ENCODE assay signal across 12 cellular contexts in genomic region chr3:27311400-27311799, GRCh38. TPM values are rescaled to one million over a fixed set of nuclear protein-coding genes. Genes with fewer than 3 reads are reported as not detected.
A peak's percentile ranks its signal among the peaks of the same experiment; 100 is the strongest.
DNase-seq lines count a peak whose midpoint lies in the region; ATAC-seq and TF ChIP-seq lines count a peak whose summit lies in the region.
"Had no signal": no experiment of that assay in that cellular context is flagged by ENCODE, and none has a peak within 500 bp of the region (broad histone marks: within the 10 kb centered on the region; RNA-seq: fewer than 3 reads in every experiment).

No MANE protein-coding gene starts in this region.

- no peak for TF ChIP-seq POLR2A in GM18505 (IDR thresholded peaks at IDR 0.05; ENCODE audit: borderline replicate concordance, extremely low read depth, insufficient read depth, insufficient read length)

- no peak overlapping the region for H3K27ac ChIP-seq in RWPE1
- H3K27ac ChIP-seq: coronary artery, sigmoid colon had no signal

- ATAC-seq in HG03378 (IDR thresholded peaks at IDR 0.05; ENCODE audit: unreplicated experiment) (no peak), GM19324 (IDR thresholded peaks at IDR 0.05; ENCODE audit: low FRiP score, unreplicated experiment) (no peak), GM18505 (IDR thresholded peaks at IDR 0.05; ENCODE audit: unreplicated experiment) (no peak)
- no peak for ATAC-seq in stimulated activated naive B cell treated with anti-CD40 and anti-IgM and Interleukin-4, amounts not matched to agents 10 μg/mL and 1 μg/mL and 100 μg/mL, for 72 hours (replicated peaks)

- CTCF ChIA-PET in RWPE1 (lab: Yijun Ruan, JAX), result interaction anchor here (0.6 kb wide), 1 partner anchor 370 kb away, joined by 5 read pairs; no protein-coding TSS in a partner anchor

- peak; percentile 61 for DNase-seq in H4 (ENCODE audit: low spot score)
- DNase-seq in RWPE1 (ENCODE audit: low spot score), result peak; percentile 41
- DNase-seq in fibroblast of mammary gland (ENCODE audit: low read depth), result peak; percentile 94
- DNase-seq in skeletal muscle cell (ENCODE audit: low read depth), result peak; percentile 88
- DNase-seq in stimulated activated naive B cell treated with anti-CD40 and anti-IgM and Interleukin-4, amounts not matched to agents 10 μg/mL and 1 μg/mL and 100 μg/mL, for 72 hours, result no peak
- DNase-seq: activated CD8-positive, alpha-beta memory T cell treated with anti-CD3 and anti-CD28 coated beads, Interleukin-2, amount 50 U/mL, for 48 hours; sigmoid colon; T-helper 17 cell had no signal

- H3K9me3 Mint-ChIP-seq in stimulated activated naive B cell treated with anti-CD40 and anti-IgM and Interleukin-4, amounts not matched to agents 10 μg/mL and 1 μg/mL and 100 μg/mL, for 72 hours, result no peaks in the 10 kb centered on the region

- no peaks in the 10 kb centered on the region for H3K4me1 Mint-ChIP-seq in stimulated activated naive B cell treated with anti-CD40 and anti-IgM and Interleukin-4, amounts not matched to agents 10 μg/mL and 1 μg/mL and 100 μg/mL, for 72 hours

- H3K36me3 Mint-ChIP-seq in stimulated activated naive B cell treated with anti-CD40 and anti-IgM and Interleukin-4, amounts not matched to agents 10 μg/mL and 1 μg/mL and 100 μg/mL, for 72 hours, result no peaks in the 10 kb centered on the region

- POLR2A ChIA-PET in RWPE1 (lab: Yijun Ruan, JAX; ENCODE audit: low non-redundant PET), result no interaction called here

- TF ChIP-seq CTCF in RWPE1 (conservative IDR thresholded peaks at IDR 0.05; ENCODE audit: low read depth) (no peak), fibroblast of mammary gland (conservative IDR thresholded peaks at IDR 0.05; ENCODE audit: control insufficient read depth, insufficient read depth, low read depth, low read length) (no peak)

- H3K4me3 Mint-ChIP-seq in stimulated activated naive B cell treated with anti-CD40 and anti-IgM and Interleukin-4, amounts not matched to agents 10 μg/mL and 1 μg/mL and 100 μg/mL, for 72 hours, result no peak overlapping the region
- H3K4me3 Mint-ChIP-seq: T-helper 17 cell had no signal

- H3K27ac Mint-ChIP-seq in stimulated activated naive B cell treated with anti-CD40 and anti-IgM and Interleukin-4, amounts not matched to agents 10 μg/mL and 1 μg/mL and 100 μg/mL, for 72 hours, result no peak overlapping the region
- H3K27ac Mint-ChIP-seq: T-helper 17 cell had no signal

- H3K4me3 ChIP-seq in fibroblast of mammary gland (ENCODE audit: control insufficient read depth, low read depth, low read length), result no peak overlapping the region
- no peak overlapping the region for H3K4me3 ChIP-seq in skeletal muscle cell (ENCODE audit: low read depth, low read length)
- H3K4me3 ChIP-seq: coronary artery, sigmoid colon had no signal

- H3K27me3 Mint-ChIP-seq in stimulated activated naive B cell treated with anti-CD40 and anti-IgM and Interleukin-4, amounts not matched to agents 10 μg/mL and 1 μg/mL and 100 μg/mL, for 72 hours, result no peaks in the 10 kb centered on the region

RNA-seq across cellular contexts. Expression of gene NEK10, which starts 57.8 kb away (rescaled TPM):
- total RNA-seq in H4 (2014; rRNA removed; shearing (Covaris generic)), result 1.8 and 1.9 TPM in 2 replicates
